ENCODE assay signal across 8 cellular contexts in genomic region chr2:125471963-125472362, GRCh38.
DNase-seq lines count a peak whose midpoint lies in the region; ATAC-seq and TF ChIP-seq lines count a peak whose summit lies in the region.

No MANE protein-coding gene starts in this region.

- no peak overlapping the region for H3K27ac ChIP-seq in iPS DF 6.9 (ENCODE audit: low read length)

- no peak overlapping the region for H3K4me3 Mint-ChIP-seq in activated naive CD8-positive, alpha-beta T cell treated with anti-CD3 and anti-CD28 coated beads for 36 hours

- peaks cover 10% of the 10 kb centered on the region for H3K9me3 Mint-ChIP-seq in activated naive CD8-positive, alpha-beta T cell treated with anti-CD3 and anti-CD28 coated beads for 36 hours

- WGBS in iPS DF 6.9 (ENCODE audit: insufficient coverage, insufficient read length) = no CpG with 5 or more reads among the region's 12 CpGs

- no peak for TF ChIP-seq POLR2A in erythroblast (IDR thresholded peaks at IDR 0.05; ENCODE audit: low read length)

- no peaks in the 10 kb centered on the region for H3K27me3 Mint-ChIP-seq in activated naive CD8-positive, alpha-beta T cell treated with anti-CD3 and anti-CD28 coated beads for 36 hours

- H3K4me3 ChIP-seq in iPS DF 6.9 (ENCODE audit: low read length) = no peak overlapping the region

- H3K27me3 ChIP-seq in iPS DF 6.9 (ENCODE audit: control insufficient read depth, insufficient read depth, low read length) = no peaks in the 10 kb centered on the region

- peak; percentile 76 for ATAC-seq in GM21360 (IDR thresholded peaks at IDR 0.05; ENCODE audit: unreplicated experiment)

- no peaks in the 10 kb centered on the region for H3K9me3 ChIP-seq in iPS DF 6.9 (ENCODE audit: control insufficient read depth, insufficient read depth, low read length)

- no peaks in the 10 kb centered on the region for H3K4me1 ChIP-seq in iPS DF 6.9 (ENCODE audit: control insufficient read depth, insufficient read depth, low read length)

- H3K36me3 Mint-ChIP-seq in activated naive CD8-positive, alpha-beta T cell treated with anti-CD3 and anti-CD28 coated beads for 36 hours = no peaks in the 10 kb centered on the region

- peak; percentile 30 for DNase-seq in COR-L47 (lab: John Stamatoyannopoulos, UW)
- DNase-seq in NCI-H524 (lab: John Stamatoyannopoulos, UW) = peak; percentile 63 to 69
- peak; percentile 78 for DNase-seq in iPS DF 6.9 (ENCODE audit: low read depth, low spot score)
- no peak for DNase-seq in erythroblast (lab: John Stamatoyannopoulos, UW)
- DNase-seq in NCI-H526 treated with DMSO at 0.1 percent for 48 hours (lab: John Stamatoyannopoulos, UW) = no peak
- no peak for DNase-seq in activated naive CD8-positive, alpha-beta T cell treated with anti-CD3 and anti-CD28 coated beads for 36 hours
- no peak for DNase-seq in DMS153 treated with DMSO at 0.1 percent for 48 hours (lab: John Stamatoyannopoulos, UW; ENCODE audit: unreplicated experiment)

- no peak overlapping the region for H3K27ac Mint-ChIP-seq in activated naive CD8-positive, alpha-beta T cell treated with anti-CD3 and anti-CD28 coated beads for 36 hours

- no peaks in the 10 kb centered on the region for H3K4me1 Mint-ChIP-seq in activated naive CD8-positive, alpha-beta T cell treated with anti-CD3 and anti-CD28 coated beads for 36 hours

- H3K36me3 ChIP-seq in iPS DF 6.9 (ENCODE audit: control insufficient read depth, insufficient read depth, low read length) = no peaks in the 10 kb centered on the region

Comparison
In these comparisons a context has a peak if more than half of its experiments do, and no peak if none do; other contexts are left out.
1. DNase-seq: peak in COR-L47 (single experiment), NCI-H524 (2 of 2) and iPS DF 6.9 (single experiment); none in erythroblast (0 of 2), NCI-H526 treated with DMSO at 0.1 percent for 48 hours (single experiment), activated naive CD8-positive, alpha-beta T cell treated with anti-CD3 and anti-CD28 coated beads for 36 hours (single experiment) and DMS153 treated with DMSO at 0.1 percent for 48 hours (single experiment).